ENCODE assay signal across 26 cellular contexts in genomic region chr1:34034029-34034428, GRCh38.
"Had no signal": no experiment of that assay in that cellular context is flagged by ENCODE, and none has a peak within 500 bp of the region (broad histone marks: within the 10 kb centered on the region; RNA-seq: fewer than 3 reads in every experiment).

No MANE protein-coding gene starts in this region.

- H3K4me3 ChIP-seq: left lung, lung, mucosa of descending colon, ovary, right atrium auricular region, skin epidermis, stomach, testis, thyroid gland, transverse colon, upper lobe of left lung, vagina had no signal

- H3K36me3 ChIP-seq: left lung, ovary, right atrium auricular region, stomach, thyroid gland, transverse colon, upper lobe of left lung, vagina had no signal

- ATAC-seq: left cardiac atrium; left lung; mucosa of descending colon; naive thymus-derived CD4-positive, alpha-beta T cell; natural killer cell treated with Interleukin-12 subunit alpha and Interleukin-12 subunit beta and Interleukin-15 and Interleukin-18, amount 100 ng/mL, for 72 hours; sciatic nerve; stimulated activated naive B cell treated with anti-CD40 and anti-IgM and Interleukin-4, amounts not matched to agents 10 μg/mL and 1 μg/mL and 100 μg/mL, for 72 hours; stimulated activated naive CD8-positive, alpha-beta T cell treated with anti-CD3 and anti-CD28 coated beads, Interleukin-15, Interleukin-2, amounts not matched to agents 100 U/mL and 50 U/mL, for 24 hours had no signal

- H3K27ac ChIP-seq: left lung, ovary, right atrium auricular region, skin epidermis, stomach, testis, thyroid gland, transverse colon, upper lobe of left lung, vagina had no signal

- H3K9me3 ChIP-seq: left lung, mucosa of descending colon, ovary, right atrium auricular region, stomach, testis, thyroid gland, transverse colon, upper lobe of left lung, vagina had no signal

- H3K27me3 ChIP-seq: ovary, right atrium auricular region, testis, thyroid gland, upper lobe of left lung, vagina had no signal

- FAIRE-seq: keratinocyte had no signal

- H3K4me1 ChIP-seq: left lung, right atrium auricular region, stomach, thyroid gland, transverse colon, upper lobe of left lung, vagina had no signal

- DNase-seq: hippocampal formation; kidney glomerular epithelial cell; left cardiac atrium; left lung; midbrain; mucosa of descending colon; naive thymus-derived CD4-positive, alpha-beta T cell; ovary; stimulated activated CD4-positive, alpha-beta T cell treated with anti-CD3 and anti-CD28 coated beads, Interleukin-12 subunit alpha, Interleukin-12 subunit beta, amount 100 ng/mL, for 4 hours; stimulated activated CD4-positive, alpha-beta T cell treated with anti-CD3 and anti-CD28 coated beads, Interleukin-15, amount 100 ng/mL, for 24 hours; stimulated activated CD4-positive, alpha-beta T cell treated with anti-CD3 and anti-CD28 coated beads, Interleukin-2, amount 100 ng/mL, for 24 hours; stimulated activated CD4-positive, alpha-beta T cell treated with anti-CD3 and anti-CD28 coated beads, Interleukin-4, amount 100 ng/mL, for 1 hour; stimulated activated naive B cell treated with anti-CD40 and anti-IgM and Interleukin-4, amounts not matched to agents 10 μg/mL and 1 μg/mL and 100 μg/mL, for 72 hours; stimulated activated naive CD8-positive, alpha-beta T cell treated with anti-CD3 and anti-CD28 coated beads, Interleukin-15, Interleukin-2, amounts not matched to agents 100 U/mL and 50 U/mL, for 24 hours; stomach; testis; thyroid gland; transverse colon; upper lobe of left lung had no signal
